ENCODE assay signal across 15 cellular contexts in genomic region chr2:55167630-55167967, GRCh38.
DNase-seq lines count a peak whose midpoint lies in the region; ATAC-seq and TF ChIP-seq lines count a peak whose summit lies in the region.
"Had no signal": no experiment of that assay in that cellular context is flagged by ENCODE, and none has a peak within 500 bp of the region (broad histone marks: within the 10 kb centered on the region; RNA-seq: fewer than 3 reads in every experiment).

No MANE protein-coding gene starts in this region.

- H3K79me2 ChIP-seq in SK-N-SH (ENCODE audit: insufficient read depth), result peaks cover 20% of the 10 kb centered on the region

- 96% methylated on average over 2 of the region's 2 CpGs for WGBS in SK-N-SH (ENCODE audit: low lambda C conversion rate)
- WGBS in esophagus squamous epithelium, 2 donors, result 71 to 79% methylated on average over 2 of the region's 2 CpGs
- 69% methylated on average over 2 of the region's 2 CpGs for WGBS in prostate gland
- 54% methylated on average over 2 of the region's 2 CpGs for WGBS in urinary bladder

- intact Hi-C loops in esophagus squamous epithelium (cut with DNase I), result no loop called here
- intact Hi-C loops in prostate gland (cut with DNase I), result loop anchor here (5.0 kb wide), 3 partner anchors 70 to 150 kb away; no protein-coding TSS in a partner anchor

- DNase-seq in SK-N-SH (no peak), esophagus squamous epithelium (lab: John Stamatoyannopoulos, UW) (no peak), prostate gland (ENCODE audit: low spot score) (no peak), NCI-H2029 treated with DMSO at 0.1 percent for 48 hours (lab: John Stamatoyannopoulos, UW) (no peak), DMS 273 (lab: John Stamatoyannopoulos, UW; ENCODE audit: unreplicated experiment) (no peak)
- no peak for DNase-seq in effector CD4-positive, alpha-beta T cell
- DNase-seq: CD4-positive, alpha-beta memory T cell; cortex of kidney; NCI-H2081; SW 1271 had no signal

- no peak for TF ChIP-seq EP300 in SK-N-SH (IDR thresholded peaks at IDR 0.05; ENCODE audit: borderline replicate concordance in 1 of 2, low read depth in 1 of 2, low read length in 1 of 2)

- TF ChIP-seq POLR2A in esophagus squamous epithelium (IDR thresholded peaks at IDR 0.05) (no peak), prostate gland (IDR thresholded peaks at IDR 0.05) (no peak)

- no peak overlapping the region for H2AFZ ChIP-seq in SK-N-SH (ENCODE audit: low read depth)

- H3K9me2 ChIP-seq in SK-N-SH, result no peaks in the 10 kb centered on the region

- H3K36me3 ChIP-seq in SK-N-SH (replicated peaks in 1 of 2; ENCODE audit: control insufficient read depth in 1 of 2, insufficient read depth in 2 of 2, low read length in 1 of 2), result no peaks in the 10 kb centered on the region
- no peaks in the 10 kb centered on the region for H3K36me3 ChIP-seq in esophagus squamous epithelium
- H3K36me3 ChIP-seq in prostate gland, result no peaks in the 10 kb centered on the region
- H3K36me3 ChIP-seq in urinary bladder (ENCODE audit: insufficient read depth), result no peaks in the 10 kb centered on the region
- H3K36me3 ChIP-seq: MG63 had no signal

- TF ChIP-seq CTCF in SK-N-SH (IDR thresholded peaks at IDR 0.05), result no peak
- no peak for TF ChIP-seq CTCF in esophagus squamous epithelium (IDR thresholded peaks at IDR 0.05)
- TF ChIP-seq CTCF in prostate gland (IDR thresholded peaks at IDR 0.05), result no peak

- H3K9me3 ChIP-seq in SK-N-SH, result no peaks in the 10 kb centered on the region
- no peaks in the 10 kb centered on the region for H3K9me3 ChIP-seq in esophagus squamous epithelium
- H3K9me3 ChIP-seq in prostate gland, result no peaks in the 10 kb centered on the region
- H3K9me3 ChIP-seq: MG63 had no signal

- peak overlapping the region; percentile 31 for H3K4me2 ChIP-seq in SK-N-SH

- no peak for TF ChIP-seq RAD21 in SK-N-SH (IDR thresholded peaks at IDR 0.05; ENCODE audit: low read length)

- POLR2A ChIA-PET in SK-N-SH (lab: Yijun Ruan, JAX), result interaction anchor here (1.9 kb wide), 1 partner anchor 117 kb away, joined by 8 read pairs; the partner anchor contains the start of gene RTN4

- H3K27ac ChIP-seq in SK-N-SH (ENCODE audit: low read depth in 2 of 2, low read length in 1 of 2), result peak overlapping the region; percentile 64 to 76; a peak in 2 of 4 replicates
- H3K27ac ChIP-seq in esophagus squamous epithelium, result peak overlapping the region in 3 of 4 donors; percentile 45 to 71 (median 70)
- H3K27ac ChIP-seq in prostate gland, result peak overlapping the region; percentile 48 to 54
- H3K27ac ChIP-seq in urinary bladder (ENCODE audit: low read depth), result peak overlapping the region; percentile 41
- H3K27ac ChIP-seq: 22Rv1 had no signal

- H3F3A ChIP-seq in SK-N-SH (replicated peaks; ENCODE audit: insufficient read depth), result peaks cover 22% of the 10 kb centered on the region

- H3K4me3 ChIP-seq in SK-N-SH (ENCODE audit: low read depth in 2 of 2, low read length in 1 of 2) (no peak overlapping the region), esophagus squamous epithelium (no peak overlapping the region), prostate gland (no peak overlapping the region), urinary bladder (ENCODE audit: low read depth, low read length) (no peak overlapping the region)
- H3K4me3 ChIP-seq: MG63 had no signal

- CTCF ChIA-PET in SK-N-SH (lab: Yijun Ruan, JAX), result interaction anchor here (0.6 to 18.9 kb wide), 22 partner anchors 9 to 1060 kb away, joined by 3 to 215 read pairs (median 8); partner anchors contain the start of gene RTN4

- no peaks in the 10 kb centered on the region for H3K27me3 ChIP-seq in SK-N-SH (ENCODE audit: insufficient read depth)
- no peaks in the 10 kb centered on the region for H3K27me3 ChIP-seq in esophagus squamous epithelium
- H3K27me3 ChIP-seq in prostate gland (replicated peaks; ENCODE audit: insufficient read depth), result no peaks in the 10 kb centered on the region
- H3K27me3 ChIP-seq: MG63 had no signal

- ATAC-seq in SK-N-SH treated with all-trans-retinoic acid at 6 μM for 48 hours, result no peak
- ATAC-seq: esophagus mucosa had no signal

- H4K20me1 ChIP-seq in SK-N-SH (ENCODE audit: insufficient read depth), result no peaks in the 10 kb centered on the region

- H3K4me1 ChIP-seq in SK-N-SH (ENCODE audit: control insufficient read depth in 1 of 2, insufficient read depth in 2 of 2, low read depth in 1 of 2, low read length in 1 of 2) (peaks cover 24 to 39% of the 10 kb centered on the region in 2 experiments), esophagus squamous epithelium (peaks cover 0 to 53% (median 12%) of the 10 kb centered on the region in 3 donors), prostate gland (replicated peaks) (peaks cover 17% of the 10 kb centered on the region), urinary bladder (ENCODE audit: insufficient read depth) (no peaks in the 10 kb centered on the region)

- H3K9ac ChIP-seq in SK-N-SH, result no peak overlapping the region

TF ChIP-seq in SK-N-SH, 30 proteins besides CTCF, POLR2A, EP300 and RAD21:
- no peak for TF ChIP-seq POLR2AphosphoS5 (IDR thresholded peaks at IDR 0.05; ENCODE audit: low read depth, low read length)
- no peak for TF ChIP-seq SMC3 (IDR thresholded peaks at IDR 0.05; ENCODE audit: low read depth, low read length)
- no peak for TF ChIP-seq USF2 (IDR thresholded peaks at IDR 0.05; ENCODE audit: borderline replicate concordance, low read depth, low read length)
- TF ChIP-seq CHD2 (IDR thresholded peaks at IDR 0.05; ENCODE audit: low read length, partially characterized antibody), result no peak

TF ChIP-seq in SK-N-SH treated with all-trans-retinoic acid at 6 μM for 48 hours, 23 proteins besides CTCF, POLR2A, EP300 and RAD21:
- no peak for TF ChIP-seq TCF4 (CRISPR knock-in tag; IDR thresholded peaks at IDR 0.05; ENCODE audit: borderline replicate concordance)
- no peak for TF ChIP-seq SNAI2 (CRISPR knock-in tag; IDR thresholded peaks at IDR 0.05)
- TF ChIP-seq CSDC2 (CRISPR knock-in tag; IDR thresholded peaks at IDR 0.05), result no peak
- TF ChIP-seq ZNF565 (CRISPR knock-in tag; conservative IDR thresholded peaks at IDR 0.05; ENCODE audit: low read depth), result no peak
- TF ChIP-seq CREB5 (CRISPR knock-in tag; IDR thresholded peaks at IDR 0.05; ENCODE audit: low read depth), result no peak
- TF ChIP-seq ESRRG (CRISPR knock-in tag; IDR thresholded peaks at IDR 0.05), result no peak
- no peak for TF ChIP-seq ARNTL (CRISPR knock-in tag; IDR thresholded peaks at IDR 0.05; ENCODE audit: borderline replicate concordance, low read depth)
- no peak for TF ChIP-seq RARB (CRISPR knock-in tag; IDR thresholded peaks at IDR 0.05)
- TF ChIP-seq TSHZ2 (CRISPR knock-in tag; IDR thresholded peaks at IDR 0.05), result no peak
